18 cellular contexts compared by ENCODE assay signal in genomic region chr1:224744521-224744920, GRCh38.
"Had no signal": no experiment of that assay in that cellular context is flagged by ENCODE, and none has a peak within 500 bp of the region (broad histone marks: within the 10 kb centered on the region; RNA-seq: fewer than 3 reads in every experiment).

No MANE protein-coding gene starts in this region.

- H3K4me1 ChIP-seq: thyroid gland had no signal

- ATAC-seq: gastroesophageal sphincter; right cardiac atrium; stimulated activated effector memory CD8-positive, alpha-beta T cell treated with anti-CD3 and anti-CD28 coated beads, Interleukin-12 subunit alpha, Interleukin-12 subunit beta, amount 100 ng/mL, for 72 hours; stimulated activated naive CD8-positive, alpha-beta T cell treated with anti-CD3 and anti-CD28 coated beads, Interleukin-15, Interleukin-2, amounts not matched to agents 100 U/mL and 50 U/mL, for 24 hours had no signal

- H3K36me3 ChIP-seq: gastroesophageal sphincter, neutrophil, ovary, suprapubic skin, thyroid gland had no signal

- DNase-seq: cortex of kidney; dorsolateral prefrontal cortex; effector CD8-positive, alpha-beta T cell; glutamatergic neuron; immature natural killer cell; mesendoderm; ovary; right cardiac atrium; stimulated activated CD4-positive, alpha-beta T cell treated with anti-CD3 and anti-CD28 coated beads, Interleukin-4, amount 100 ng/mL, for 1 hour; stimulated activated CD8-positive, alpha-beta memory T cell treated with anti-CD3 and anti-CD28 coated beads, Interleukin-4, amount 100 ng/mL, for 48 hours; stimulated activated naive CD8-positive, alpha-beta T cell treated with anti-CD3 and anti-CD28 coated beads, Interleukin-15, Interleukin-2, amounts not matched to agents 100 U/mL and 50 U/mL, for 24 hours; thyroid gland had no signal

- H3K27ac ChIP-seq: dorsolateral prefrontal cortex, gastroesophageal sphincter, neutrophil, ovary, suprapubic skin, thyroid gland had no signal

- H3K36me3 Mint-ChIP-seq: immature natural killer cell; naive thymus-derived CD8-positive, alpha-beta T cell; stimulated activated effector memory CD8-positive, alpha-beta T cell treated with anti-CD3 and anti-CD28 coated beads, Interleukin-12 subunit alpha, Interleukin-12 subunit beta, amount 100 ng/mL, for 72 hours; type B pancreatic cell had no signal

- H3K9me3 ChIP-seq: gastroesophageal sphincter, neutrophil, ovary, suprapubic skin, thyroid gland had no signal

- H3K27ac Mint-ChIP-seq: immature natural killer cell; stimulated activated effector memory CD8-positive, alpha-beta T cell treated with anti-CD3 and anti-CD28 coated beads, Interleukin-12 subunit alpha, Interleukin-12 subunit beta, amount 100 ng/mL, for 72 hours had no signal

- H3K27me3 ChIP-seq: dorsolateral prefrontal cortex, gastroesophageal sphincter, neutrophil, ovary, suprapubic skin, thyroid gland had no signal

- H3K9me3 Mint-ChIP-seq: naive thymus-derived CD8-positive, alpha-beta T cell; stimulated activated effector memory CD8-positive, alpha-beta T cell treated with anti-CD3 and anti-CD28 coated beads, Interleukin-12 subunit alpha, Interleukin-12 subunit beta, amount 100 ng/mL, for 72 hours had no signal

- H3K4me3 ChIP-seq: dorsolateral prefrontal cortex, gastroesophageal sphincter, ovary, suprapubic skin, thyroid gland had no signal
